Comparison of ENCODE assay signal across 19 cellular contexts in the genomic region with DNA sequence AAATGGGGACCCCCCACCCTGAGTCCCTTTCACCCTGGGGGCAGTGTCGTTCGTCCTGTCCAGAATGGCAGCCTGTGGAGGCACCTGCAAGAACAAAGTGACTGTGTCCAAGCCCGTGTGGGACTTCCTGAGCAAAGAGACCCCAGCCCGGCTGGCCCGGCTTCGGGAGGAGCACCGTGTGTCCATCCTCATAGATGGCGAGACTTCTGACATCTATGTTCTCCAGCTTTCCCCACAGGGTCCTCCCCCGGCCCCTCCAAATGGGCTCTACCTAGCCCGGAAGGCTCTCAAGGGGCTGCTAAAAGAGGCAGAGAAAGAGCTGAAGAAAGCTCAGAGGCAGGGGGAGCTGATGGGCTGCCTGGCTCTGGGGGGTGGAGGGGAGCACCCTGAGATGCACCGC. TPM values are rescaled to one million over a fixed set of nuclear protein-coding genes. Genes with fewer than 3 reads are reported as not detected.
"Had no signal": no experiment of that assay in that cellular context is flagged by ENCODE, and none has a peak within 500 bp of the region (broad histone marks: within the 10 kb centered on the region; RNA-seq: fewer than 3 reads in every experiment).

No MANE protein-coding gene starts in this region.

- H3K4me3 Mint-ChIP-seq: activated CD8-positive, alpha-beta T cell treated with anti-CD3 and anti-CD28 coated beads for 36 hours; activated naive CD4-positive, alpha-beta T cell treated with anti-CD3 and anti-CD28 coated beads for 36 hours; stimulated activated memory B cell treated with anti-CD40 and anti-IgM and Interleukin-4, amounts not matched to agents 10 μg/mL and 1 μg/mL and 100 μg/mL, for 72 hours; T-helper 17 cell had no signal

- H3K27ac ChIP-seq: adrenal gland, epithelial cell of prostate, right atrium auricular region, upper lobe of right lung had no signal

- H3K4me3 ChIP-seq: adrenal gland, coronary artery, right atrium auricular region, smooth muscle cell, upper lobe of right lung had no signal

- ATAC-seq: activated CD8-positive, alpha-beta T cell treated with anti-CD3 and anti-CD28 coated beads for 36 hours; stimulated activated memory B cell treated with anti-CD40 and anti-IgM and Interleukin-4, amounts not matched to agents 10 μg/mL and 1 μg/mL and 100 μg/mL, for 72 hours; T-helper 17 cell; upper lobe of right lung had no signal

- H3K27me3 ChIP-seq: adrenal gland, right atrium auricular region had no signal

- H3K9me3 ChIP-seq: adrenal gland, right atrium auricular region, SK-N-SH, upper lobe of right lung had no signal

- DNase-seq: activated CD4-positive, CD25-positive, alpha-beta regulatory T cell treated with anti-CD3 and anti-CD28 coated beads, Interleukin-2, amount 50 U/mL, for 72 hours; activated CD8-positive, alpha-beta memory T cell treated with anti-CD3 and anti-CD28 coated beads, Interleukin-2, amount 50 U/mL, for 4 hours; activated CD8-positive, alpha-beta T cell treated with anti-CD3 and anti-CD28 coated beads for 36 hours; activated naive CD4-positive, alpha-beta T cell treated with anti-CD3 and anti-CD28 coated beads for 36 hours; adrenal gland; central memory CD4-positive, alpha-beta T cell; effector CD8-positive, alpha-beta T cell; hippocampal formation; kidney glomerular epithelial cell; SK-N-SH; T-helper 17 cell; upper lobe of right lung had no signal

- H3K9ac ChIP-seq: SK-N-SH had no signal

- H3K27ac Mint-ChIP-seq: activated CD8-positive, alpha-beta T cell treated with anti-CD3 and anti-CD28 coated beads for 36 hours; activated naive CD4-positive, alpha-beta T cell treated with anti-CD3 and anti-CD28 coated beads for 36 hours; stimulated activated memory B cell treated with anti-CD40 and anti-IgM and Interleukin-4, amounts not matched to agents 10 μg/mL and 1 μg/mL and 100 μg/mL, for 72 hours; T-helper 17 cell had no signal

- H3K9me3 Mint-ChIP-seq: activated CD8-positive, alpha-beta T cell treated with anti-CD3 and anti-CD28 coated beads for 36 hours; activated naive CD4-positive, alpha-beta T cell treated with anti-CD3 and anti-CD28 coated beads for 36 hours; mesothelial cell of epicardium; stimulated activated memory B cell treated with anti-CD40 and anti-IgM and Interleukin-4, amounts not matched to agents 10 μg/mL and 1 μg/mL and 100 μg/mL, for 72 hours had no signal

RNA-seq across cellular contexts. Expression of a gene that starts 26.2 kb away (rescaled TPM):
- total RNA-seq: T-helper 17 cell had no signal

RNA-seq across cellular contexts. Expression of a gene that starts 57.0 kb away (rescaled TPM):
- total RNA-seq: myocyte had no signal
